Comparison of ENCODE assay signal across 8 cellular contexts in genomic region chr20:34661811-34662210, GRCh38. TPM values are rescaled to one million over a fixed set of nuclear protein-coding genes. Genes with fewer than 3 reads are reported as not detected.
DNase-seq lines count a peak whose midpoint lies in the region; ATAC-seq and TF ChIP-seq lines count a peak whose summit lies in the region.
"Not testable (repeated sequence)": the region's sequence is repeated elsewhere in the genome, so short reads cannot be mapped to it uniquely, and the experiment has no call there.

No MANE protein-coding gene starts in this region.

- not testable (repeated sequence) for H3K27me3 Mint-ChIP-seq in activated T-helper 17 cell treated with anti-CD3 and anti-CD28 coated beads, Interleukin-2, amount 50 U/mL, for 72 hours; stimulated activated naive B cell treated with anti-CD40 and anti-IgM and Interleukin-4, amounts not matched to agents 10 μg/mL and 1 μg/mL and 100 μg/mL, for 72 hours

- intact Hi-C loops in mammary epithelial cell (cut with micrococcal nuclease), result loop anchor here (5.0 kb wide), 1 partner anchor 45 kb away; no protein-coding TSS in a partner anchor

- H3K4me1 Mint-ChIP-seq in activated T-helper 17 cell treated with anti-CD3 and anti-CD28 coated beads, Interleukin-2, amount 50 U/mL, for 72 hours, result not testable (repeated sequence)
- H3K4me1 Mint-ChIP-seq in stimulated activated naive B cell treated with anti-CD40 and anti-IgM and Interleukin-4, amounts not matched to agents 10 μg/mL and 1 μg/mL and 100 μg/mL, for 72 hours, result peaks cover 2 to 11% of the 10 kb centered on the region in 2 donors

- not testable (repeated sequence) for BruUV-seq in mammary epithelial cell (replicated peaks; lab: Mats Ljungman, UMichigan)

- POLR2A ChIA-PET in HEK293 (lab: Yijun Ruan, JAX), result interaction anchor here (1.3 kb wide), 1 partner anchor 10 kb away, joined by 3 read pairs; no protein-coding TSS in a partner anchor

- not testable (repeated sequence) for H4K20me1 ChIP-seq in mammary epithelial cell (ENCODE audit: insufficient read depth, low read length)

- H2AFZ ChIP-seq in mammary epithelial cell (ENCODE audit: low read depth, low read length), result not testable (repeated sequence)

- CTCF ChIA-PET in HEK293 (lab: Yijun Ruan, JAX); mammary epithelial cell (lab: Charles Lee; ENCODE audit: low non-redundant PET): not testable (repeated sequence)

- not testable (repeated sequence) for H3K9ac ChIP-seq in mammary epithelial cell (ENCODE audit: insufficient read depth, low read length)

- not testable (repeated sequence) for H3K4me3 ChIP-seq in HEK293 (ENCODE audit: low read depth, low read length); mammary epithelial cell (replicated peaks in 1 of 3; ENCODE audit: insufficient read depth in 1 of 3, low read depth in 2 of 3, low read length in 3 of 3)

- not testable (repeated sequence) for H3K9me3 Mint-ChIP-seq in activated T-helper 17 cell treated with anti-CD3 and anti-CD28 coated beads, Interleukin-2, amount 50 U/mL, for 72 hours; stimulated activated naive B cell treated with anti-CD40 and anti-IgM and Interleukin-4, amounts not matched to agents 10 μg/mL and 1 μg/mL and 100 μg/mL, for 72 hours

- peaks cover 14% of the 10 kb centered on the region for H3K36me3 Mint-ChIP-seq in activated T-helper 17 cell treated with anti-CD3 and anti-CD28 coated beads, Interleukin-2, amount 50 U/mL, for 72 hours (ENCODE audit: low read depth)
- not testable (repeated sequence) for H3K36me3 Mint-ChIP-seq in stimulated activated naive B cell treated with anti-CD40 and anti-IgM and Interleukin-4, amounts not matched to agents 10 μg/mL and 1 μg/mL and 100 μg/mL, for 72 hours

- in situ Hi-C loops in mammary epithelial cell (cut with MboI; ENCODE audit: low sequenced_read_pairs in 2 of 2), result not testable (repeated sequence)

- not testable (repeated sequence) for H3K36me3 ChIP-seq in HEK293 (ENCODE audit: control insufficient read depth in 2 of 2, insufficient read depth in 1 of 2, low read length in 2 of 2); mammary epithelial cell (ENCODE audit: insufficient read depth, low read length)

- H3K79me2 ChIP-seq in mammary epithelial cell (ENCODE audit: insufficient read depth, low read length), result not testable (repeated sequence)

- not testable (repeated sequence) for H3K9me3 ChIP-seq in HEK293 (ENCODE audit: control insufficient read depth, insufficient read depth, low read depth, low read length); mammary epithelial cell (replicated peaks; ENCODE audit: insufficient read depth, low read length)

- peak overlapping the region; percentile 18 for H3K4me2 ChIP-seq in mammary epithelial cell (ENCODE audit: insufficient read depth, low read depth, low read length)

- H3K4me1 ChIP-seq in HEK293 (ENCODE audit: control insufficient read depth, insufficient read depth, low read length), result not testable (repeated sequence)
- peaks cover 15% of the 10 kb centered on the region for H3K4me1 ChIP-seq in mammary epithelial cell (ENCODE audit: insufficient read depth, low read length)

- not testable (repeated sequence) for TF ChIP-seq CTCF in HEK293 (tag by site-specific recombination; IDR thresholded peaks at IDR 0.05); mammary epithelial cell (conservative IDR thresholded peaks at IDR 0.05 in 1 of 2, IDR thresholded peaks at IDR 0.05 in 1 of 2; ENCODE audit: extremely low read depth in 1 of 2, insufficient read depth in 1 of 2, low read depth in 1 of 2, low read length in 2 of 2)

- dilution Hi-C loops in mammary epithelial cell (cut with HindIII; ENCODE audit: low sequenced_read_pairs), result not testable (repeated sequence)

- H3K27ac ChIP-seq in HEK293 (ENCODE audit: extremely low read depth, low read depth, low read length); mammary epithelial cell (ENCODE audit: insufficient read depth, low read depth, low read length): not testable (repeated sequence)

- 2% methylated on average over 5 of the region's 5 CpGs for WGBS in mammary epithelial cell (ENCODE audit: low coverage, missing lambda C conversion rate)

- not testable (repeated sequence) for H3K27me3 ChIP-seq in mammary epithelial cell (ENCODE audit: insufficient read depth, low read length)

- H3K4me3 Mint-ChIP-seq in activated T-helper 17 cell treated with anti-CD3 and anti-CD28 coated beads, Interleukin-2, amount 50 U/mL, for 72 hours; stimulated activated naive B cell treated with anti-CD40 and anti-IgM and Interleukin-4, amounts not matched to agents 10 μg/mL and 1 μg/mL and 100 μg/mL, for 72 hours: not testable (repeated sequence)

- peak; percentile 63 for DNase-seq in EH (ENCODE audit: low read depth)
- DNase-seq in NCI-H526 treated with DMSO at 0.1 percent for 48 hours (lab: John Stamatoyannopoulos, UW), result peak; percentile 68
- peak; percentile 85 for DNase-seq in mammary epithelial cell
- peak; percentile 18 for DNase-seq in iris pigment epithelial cell (ENCODE audit: low read depth)
- DNase-seq in stimulated activated naive B cell treated with anti-CD40 and anti-IgM and Interleukin-4, amounts not matched to agents 10 μg/mL and 1 μg/mL and 100 μg/mL, for 72 hours, result not testable (repeated sequence)

- peak; percentile 61 to 83 for ATAC-seq in activated CD4-positive, CD25-positive, alpha-beta regulatory T cell treated with anti-CD3 and anti-CD28 coated beads, Interleukin-2, amount 50 U/mL, for 24 hours
- ATAC-seq in activated T-helper 17 cell treated with anti-CD3 and anti-CD28 coated beads, Interleukin-2, amount 50 U/mL, for 72 hours (replicated peaks), result peak; percentile 65
- peak; percentile 41 to 45 for ATAC-seq in stimulated activated naive B cell treated with anti-CD40 and anti-IgM and Interleukin-4, amounts not matched to agents 10 μg/mL and 1 μg/mL and 100 μg/mL, for 72 hours (replicated peaks)

- not testable (repeated sequence) for H3K27ac Mint-ChIP-seq in activated T-helper 17 cell treated with anti-CD3 and anti-CD28 coated beads, Interleukin-2, amount 50 U/mL, for 72 hours; stimulated activated naive B cell treated with anti-CD40 and anti-IgM and Interleukin-4, amounts not matched to agents 10 μg/mL and 1 μg/mL and 100 μg/mL, for 72 hours

TF ChIP-seq in HEK293, 187 proteins besides CTCF, POLR2A, EP300 and RAD21:
- TF ChIP-seq, protein P1, sequence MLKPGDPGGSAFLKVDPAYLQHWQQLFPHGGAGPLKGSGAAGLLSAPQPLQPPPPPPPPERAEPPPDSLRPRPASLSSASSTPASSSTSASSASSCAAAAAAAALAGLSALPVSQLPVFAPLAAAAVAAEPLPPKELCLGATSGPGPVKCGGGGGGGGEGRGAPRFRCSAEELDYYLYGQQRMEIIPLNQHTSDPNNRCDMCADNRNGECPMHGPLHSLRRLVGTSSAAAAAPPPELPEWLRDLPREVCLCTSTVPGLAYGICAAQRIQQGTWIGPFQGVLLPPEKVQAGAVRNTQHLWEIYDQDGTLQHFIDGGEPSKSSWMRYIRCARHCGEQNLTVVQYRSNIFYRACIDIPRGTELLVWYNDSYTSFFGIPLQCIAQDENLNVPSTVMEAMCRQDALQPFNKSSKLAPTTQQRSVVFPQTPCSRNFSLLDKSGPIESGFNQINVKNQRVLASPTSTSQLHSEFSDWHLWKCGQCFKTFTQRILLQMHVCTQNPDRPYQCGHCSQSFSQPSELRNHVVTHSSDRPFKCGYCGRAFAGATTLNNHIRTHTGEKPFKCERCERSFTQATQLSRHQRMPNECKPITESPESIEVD (tag by site-specific recombination; IDR thresholded peaks at IDR 0.05), result 0 out of 2 replicates have a peak, but pooled peaks have one; percentile 13
- TF ChIP-seq SP7 (tag by site-specific recombination; IDR thresholded peaks at IDR 0.05) (peak; percentile 38; the same call in 1 of the 2 replicates), ZNF664 (tag by site-specific recombination; IDR thresholded peaks at IDR 0.05) (peak; percentile 88)

RNA-seq across cellular contexts. Expression of gene PIGU, which starts 15.1 kb away (rescaled TPM):
- total RNA-seq in activated T-helper 17 cell treated with anti-CD3 and anti-CD28 coated beads, Interleukin-2, amount 50 U/mL, for 72 hours, result 10 to 100 TPM; 17.3 to 23.0 TPM
- 10 to 100 TPM; 10.5 to 15.2 TPM for total RNA-seq in mammary epithelial cell
- polyA plus RNA-seq in mammary epithelial cell, result 37.6 TPM
- 29.6 TPM for polyA minus RNA-seq in mammary epithelial cell

RNA-seq across cellular contexts. Expression of gene TP53INP2, which starts 42.3 kb away (rescaled TPM):
- total RNA-seq in activated T-helper 17 cell treated with anti-CD3 and anti-CD28 coated beads, Interleukin-2, amount 50 U/mL, for 72 hours, result 1 to 10 TPM; 4.1 to 9.2 TPM
- 1 to 10 TPM; 2.5 to 4.4 TPM for total RNA-seq in mammary epithelial cell
- polyA plus RNA-seq in mammary epithelial cell, result 1.2 TPM
- 3.9 TPM for polyA minus RNA-seq in mammary epithelial cell
